In genomic region chr3:191529992-191530391, GRCh38 we compare ENCODE assay signal across 24 cellular contexts.
"Had no signal": no experiment of that assay in that cellular context is flagged by ENCODE, and none has a peak within 500 bp of the region (broad histone marks: within the 10 kb centered on the region; RNA-seq: fewer than 3 reads in every experiment).

No MANE protein-coding gene starts in this region.

- DNase-seq: dermis blood vessel endothelial cell; dorsolateral prefrontal cortex; effector CD4-positive, alpha-beta T cell; effector memory CD4-positive, alpha-beta T cell; foreskin keratinocyte; heart left ventricle; hypothalamus; immature natural killer cell; islet precursor cell; kidney; kidney glomerular epithelial cell; left colon; left lung; left ventricle myocardium superior; lower lobe of right lung; mesenchymal stem cell; mucosa of descending colon; naive B cell had no signal

- H3K4me1 ChIP-seq: esophagus muscularis mucosa, foreskin keratinocyte, gastroesophageal sphincter, heart left ventricle, left lung, lower lobe of right lung had no signal

- H3K27me3 ChIP-seq: dorsolateral prefrontal cortex, esophagus muscularis mucosa, foreskin keratinocyte, gastroesophageal sphincter, heart left ventricle, hepatocyte, left lung had no signal

- H3K36me3 ChIP-seq: esophagus muscularis mucosa, gastroesophageal sphincter, heart left ventricle, left lung, lower lobe of right lung had no signal

- H3K9me3 ChIP-seq: esophagus muscularis mucosa, gastroesophageal sphincter, heart left ventricle, left lung, lower lobe of right lung, mucosa of descending colon had no signal

- ATAC-seq: foreskin keratinocyte, gastroesophageal sphincter, heart left ventricle, left colon, left lung, left ventricle myocardium superior, lower lobe of right lung, mucosa of descending colon had no signal

- H3K4me3 ChIP-seq: coronary artery, dorsolateral prefrontal cortex, esophagus muscularis mucosa, gastroesophageal sphincter, heart left ventricle, hepatocyte, left lung, lower lobe of right lung, mucosa of descending colon had no signal

- FAIRE-seq: endothelial cell of umbilical vein, frontal cortex had no signal

- H3K27ac ChIP-seq: coronary artery, dorsolateral prefrontal cortex, esophagus muscularis mucosa, foreskin keratinocyte, gastroesophageal sphincter, heart left ventricle, hepatocyte, left lung, lower lobe of right lung had no signal
